ENCODE assay signal across 10 cellular contexts in the genomic region with DNA sequence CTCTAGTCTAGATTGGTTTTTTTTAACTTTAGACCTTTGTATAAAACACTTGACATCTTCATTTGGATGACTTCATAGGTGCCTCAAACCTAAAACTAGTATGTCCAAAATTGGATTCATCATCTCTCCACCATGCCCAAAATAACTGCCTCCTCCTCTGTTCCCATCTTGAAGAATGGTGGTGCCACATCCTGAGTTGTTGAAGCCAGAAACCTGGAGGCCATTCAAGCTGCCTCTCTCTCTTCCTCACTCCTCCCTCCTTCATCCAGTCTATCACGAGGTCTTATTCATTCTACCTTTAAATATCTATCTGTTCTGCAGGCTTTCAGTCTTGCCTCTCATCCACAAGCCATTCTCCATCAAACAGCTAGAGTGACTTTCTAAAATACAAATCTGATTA. TPM values are rescaled to one million over a fixed set of nuclear protein-coding genes. Genes with fewer than 3 reads are reported as not detected.
"Had no signal": no experiment of that assay in that cellular context is flagged by ENCODE, and none has a peak within 500 bp of the region (broad histone marks: within the 10 kb centered on the region; RNA-seq: fewer than 3 reads in every experiment).

No MANE protein-coding gene starts in this region.

- H3K4me3 ChIP-seq: GM23248, GM23338, HAP-1 had no signal

- H3K36me3 ChIP-seq: HAP-1 had no signal

- DNase-seq: GM23248, GOT3, H7, H9, HCEC 1CT, HFFc6 had no signal

- H3K9me3 ChIP-seq: HAP-1 had no signal

- H3K27ac ChIP-seq: GM23248 had no signal

- H2AFZ ChIP-seq: GM23248, GM23338 had no signal

- H3K4me3 Mint-ChIP-seq: GM23338, H9, HFFc6 had no signal

- ATAC-seq: GM23338, HCT116 had no signal

- H3K27ac Mint-ChIP-seq: GM23338, HFFc6 had no signal

- H3K4me1 ChIP-seq: HAP-1 had no signal

- H3K4me2 ChIP-seq: GM23338 had no signal

- H3K9me3 Mint-ChIP-seq: GM23338, H9, HFFc6 had no signal

- H3K9ac ChIP-seq: GM23248 had no signal

RNA-seq across cellular contexts. Expression of gene USP44, which starts 26.5 kb away (rescaled TPM):
- total RNA-seq: H4, HFFc6 had no signal
